9 cellular contexts compared by ENCODE assay signal in genomic region chr9:90815183-90815943, GRCh38. TPM values are rescaled to one million over a fixed set of nuclear protein-coding genes. Genes with fewer than 3 reads are reported as not detected.
DNase-seq lines count a peak whose midpoint lies in the region; ATAC-seq, FAIRE-seq and TF ChIP-seq lines count a peak whose summit lies in the region.
"Had no signal": no experiment of that assay in that cellular context is flagged by ENCODE, and none has a peak within 500 bp of the region (broad histone marks: within the 10 kb centered on the region; RNA-seq: fewer than 3 reads in every experiment).

No MANE protein-coding gene starts in this region.

- H3K4me1 Mint-ChIP-seq in activated CD4-positive, alpha-beta T cell treated with anti-CD3 and anti-CD28 coated beads, Interleukin-2, amount 10 ng/mL, durations not matched to agents 7 days and 5 days = peaks cover 11% of the 10 kb centered on the region
- peaks cover 21% of the 10 kb centered on the region for H3K4me1 Mint-ChIP-seq in activated naive CD8-positive, alpha-beta T cell treated with anti-CD3 and anti-CD28 coated beads, Interleukin-2, amount 50 U/mL, for 24 hours
- H3K4me1 Mint-ChIP-seq in stimulated activated naive B cell treated with anti-CD40 and anti-IgM and Interleukin-4, amounts not matched to agents 10 μg/mL and 1 μg/mL and 100 μg/mL, for 72 hours = peaks cover 51 to 86% of the 10 kb centered on the region in 2 donors

- peaks cover 3% of the 10 kb centered on the region for H3K27me3 Mint-ChIP-seq in activated CD4-positive, alpha-beta T cell treated with anti-CD3 and anti-CD28 coated beads, Interleukin-2, amount 10 ng/mL, durations not matched to agents 7 days and 5 days
- H3K27me3 Mint-ChIP-seq in activated naive CD8-positive, alpha-beta T cell treated with anti-CD3 and anti-CD28 coated beads, Interleukin-2, amount 50 U/mL, for 24 hours = peaks cover 3% of the 10 kb centered on the region
- H3K27me3 Mint-ChIP-seq in stimulated activated naive B cell treated with anti-CD40 and anti-IgM and Interleukin-4, amounts not matched to agents 10 μg/mL and 1 μg/mL and 100 μg/mL, for 72 hours = no peaks in the 10 kb centered on the region

- H3K36me3 Mint-ChIP-seq in activated CD4-positive, alpha-beta T cell treated with anti-CD3 and anti-CD28 coated beads, Interleukin-2, amount 10 ng/mL, durations not matched to agents 7 days and 5 days (ENCODE audit: low read depth) = no peaks in the 10 kb centered on the region
- H3K36me3 Mint-ChIP-seq in activated naive CD8-positive, alpha-beta T cell treated with anti-CD3 and anti-CD28 coated beads, Interleukin-2, amount 50 U/mL, for 24 hours (ENCODE audit: low read depth) = peaks cover 7% of the 10 kb centered on the region
- H3K36me3 Mint-ChIP-seq in stimulated activated naive B cell treated with anti-CD40 and anti-IgM and Interleukin-4, amounts not matched to agents 10 μg/mL and 1 μg/mL and 100 μg/mL, for 72 hours = peaks cover 29 to 43% of the 10 kb centered on the region in 2 donors

- DNase-seq in activated CD4-positive, alpha-beta T cell treated with anti-CD3 and anti-CD28 coated beads, Interleukin-2, amount 10 ng/mL, durations not matched to agents 7 days and 5 days = peak; percentile 11
- no peak for DNase-seq in activated CD4-positive, alpha-beta T cell treated with anti-CD3 and anti-CD28 coated beads for 1 hour
- DNase-seq in activated naive CD8-positive, alpha-beta T cell treated with anti-CD3 and anti-CD28 coated beads, Interleukin-2, amount 50 U/mL, for 24 hours = peak; percentile 25
- DNase-seq in stimulated activated naive B cell treated with anti-CD40 and anti-IgM and Interleukin-4, amounts not matched to agents 10 μg/mL and 1 μg/mL and 100 μg/mL, for 72 hours = no peak
- DNase-seq in urothelium cell line (ENCODE audit: low spot score) = no peak
- DNase-seq in D341Med (ENCODE audit: low spot score) = no peak

- POLR2A ChIA-PET in activated CD4-positive, alpha-beta T cell treated with anti-CD3 and anti-CD28 coated beads, Interleukin-2, amount 10 ng/mL, durations not matched to agents 7 days and 5 days (lab: Charles Lee) = no interaction called here

- H3K4me3 Mint-ChIP-seq in activated CD4-positive, alpha-beta T cell treated with anti-CD3 and anti-CD28 coated beads, Interleukin-2, amount 10 ng/mL, durations not matched to agents 7 days and 5 days = no peak overlapping the region
- H3K4me3 Mint-ChIP-seq in activated naive CD8-positive, alpha-beta T cell treated with anti-CD3 and anti-CD28 coated beads, Interleukin-2, amount 50 U/mL, for 24 hours = no peak overlapping the region
- H3K4me3 Mint-ChIP-seq in stimulated activated naive B cell treated with anti-CD40 and anti-IgM and Interleukin-4, amounts not matched to agents 10 μg/mL and 1 μg/mL and 100 μg/mL, for 72 hours = peak overlapping the region; percentile 78 to 81

- no peak for TF ChIP-seq EP300 in Ishikawa (IDR thresholded peaks at IDR 0.05; ENCODE audit: borderline replicate concordance)

- ATAC-seq in activated naive CD8-positive, alpha-beta T cell treated with anti-CD3 and anti-CD28 coated beads, Interleukin-2, amount 50 U/mL, for 24 hours = peak; percentile 43
- ATAC-seq in stimulated activated naive B cell treated with anti-CD40 and anti-IgM and Interleukin-4, amounts not matched to agents 10 μg/mL and 1 μg/mL and 100 μg/mL, for 72 hours (replicated peaks) = peak; percentile 66 to 75
- ATAC-seq in SK-N-SH treated with all-trans-retinoic acid at 6 μM for 48 hours = no peak
- ATAC-seq: left colon had no signal

- no peak for FAIRE-seq in urothelium cell line (lab: Jason Lieb, UNC)

- TF ChIP-seq RAD21 in Ishikawa (IDR thresholded peaks at IDR 0.05; ENCODE audit: low read depth) = no peak

- H3K9me3 Mint-ChIP-seq in activated CD4-positive, alpha-beta T cell treated with anti-CD3 and anti-CD28 coated beads, Interleukin-2, amount 10 ng/mL, durations not matched to agents 7 days and 5 days = peaks cover 3% of the 10 kb centered on the region
- H3K9me3 Mint-ChIP-seq in activated naive CD8-positive, alpha-beta T cell treated with anti-CD3 and anti-CD28 coated beads, Interleukin-2, amount 50 U/mL, for 24 hours = peaks cover 8% of the 10 kb centered on the region
- H3K9me3 Mint-ChIP-seq in stimulated activated naive B cell treated with anti-CD40 and anti-IgM and Interleukin-4, amounts not matched to agents 10 μg/mL and 1 μg/mL and 100 μg/mL, for 72 hours = peaks cover 7 to 11% of the 10 kb centered on the region in 2 donors

- no peak overlapping the region for H3K27ac Mint-ChIP-seq in activated CD4-positive, alpha-beta T cell treated with anti-CD3 and anti-CD28 coated beads, Interleukin-2, amount 10 ng/mL, durations not matched to agents 7 days and 5 days
- H3K27ac Mint-ChIP-seq in activated naive CD8-positive, alpha-beta T cell treated with anti-CD3 and anti-CD28 coated beads, Interleukin-2, amount 50 U/mL, for 24 hours = peak overlapping the region; percentile 79
- peak overlapping the region; percentile 96 for H3K27ac Mint-ChIP-seq in stimulated activated naive B cell treated with anti-CD40 and anti-IgM and Interleukin-4, amounts not matched to agents 10 μg/mL and 1 μg/mL and 100 μg/mL, for 72 hours

- CTCF ChIA-PET in activated CD4-positive, alpha-beta T cell treated with anti-CD3 and anti-CD28 coated beads, Interleukin-2, amount 10 ng/mL, durations not matched to agents 7 days and 5 days (lab: Charles Lee) = no interaction called here

TF ChIP-seq in Ishikawa, 13 proteins besides CTCF, POLR2A, EP300 and RAD21:
- no peak for TF ChIP-seq TAF1 (IDR thresholded peaks at IDR 0.05; ENCODE audit: low read depth)
- 0 out of 2 replicates have a peak, but pooled peaks have one; percentile 3 for TF ChIP-seq USF1 (IDR thresholded peaks at IDR 0.05)
TF ChIP-seq in Ishikawa: peak in this region for 1.

TF ChIP-seq in SK-N-SH treated with all-trans-retinoic acid at 6 μM for 48 hours, 23 proteins besides CTCF, POLR2A, EP300 and RAD21 (continues in another document):
- no peak for TF ChIP-seq GLIS3 (CRISPR knock-in tag; IDR thresholded peaks at IDR 0.05)
- TF ChIP-seq ISL1 (CRISPR knock-in tag; IDR thresholded peaks at IDR 0.05) = no peak
- TF ChIP-seq POU6F1 (CRISPR knock-in tag; IDR thresholded peaks at IDR 0.05; ENCODE audit: borderline replicate concordance, low read depth) = no peak
- no peak for TF ChIP-seq RARB (CRISPR knock-in tag; IDR thresholded peaks at IDR 0.05)
- TF ChIP-seq ARNTL (CRISPR knock-in tag; IDR thresholded peaks at IDR 0.05; ENCODE audit: borderline replicate concordance, low read depth) = no peak
- TF ChIP-seq, protein P1, sequence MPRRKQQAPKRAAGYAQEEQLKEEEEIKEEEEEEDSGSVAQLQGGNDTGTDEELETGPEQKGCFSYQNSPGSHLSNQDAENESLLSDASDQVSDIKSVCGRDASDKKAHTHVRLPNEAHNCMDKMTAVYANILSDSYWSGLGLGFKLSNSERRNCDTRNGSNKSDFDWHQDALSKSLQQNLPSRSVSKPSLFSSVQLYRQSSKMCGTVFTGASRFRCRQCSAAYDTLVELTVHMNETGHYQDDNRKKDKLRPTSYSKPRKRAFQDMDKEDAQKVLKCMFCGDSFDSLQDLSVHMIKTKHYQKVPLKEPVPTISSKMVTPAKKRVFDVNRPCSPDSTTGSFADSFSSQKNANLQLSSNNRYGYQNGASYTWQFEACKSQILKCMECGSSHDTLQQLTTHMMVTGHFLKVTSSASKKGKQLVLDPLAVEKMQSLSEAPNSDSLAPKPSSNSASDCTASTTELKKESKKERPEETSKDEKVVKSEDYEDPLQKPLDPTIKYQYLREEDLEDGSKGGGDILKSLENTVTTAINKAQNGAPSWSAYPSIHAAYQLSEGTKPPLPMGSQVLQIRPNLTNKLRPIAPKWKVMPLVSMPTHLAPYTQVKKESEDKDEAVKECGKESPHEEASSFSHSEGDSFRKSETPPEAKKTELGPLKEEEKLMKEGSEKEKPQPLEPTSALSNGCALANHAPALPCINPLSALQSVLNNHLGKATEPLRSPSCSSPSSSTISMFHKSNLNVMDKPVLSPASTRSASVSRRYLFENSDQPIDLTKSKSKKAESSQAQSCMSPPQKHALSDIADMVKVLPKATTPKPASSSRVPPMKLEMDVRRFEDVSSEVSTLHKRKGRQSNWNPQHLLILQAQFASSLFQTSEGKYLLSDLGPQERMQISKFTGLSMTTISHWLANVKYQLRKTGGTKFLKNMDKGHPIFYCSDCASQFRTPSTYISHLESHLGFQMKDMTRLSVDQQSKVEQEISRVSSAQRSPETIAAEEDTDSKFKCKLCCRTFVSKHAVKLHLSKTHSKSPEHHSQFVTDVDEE (CRISPR knock-in tag; IDR thresholded peaks at IDR 0.05) = no peak
- TF ChIP-seq ZNF8 (CRISPR knock-in tag; IDR thresholded peaks at IDR 0.05) = no peak
- no peak for TF ChIP-seq ZFP30 (CRISPR knock-in tag; IDR thresholded peaks at IDR 0.05)
- TF ChIP-seq, protein P2, sequence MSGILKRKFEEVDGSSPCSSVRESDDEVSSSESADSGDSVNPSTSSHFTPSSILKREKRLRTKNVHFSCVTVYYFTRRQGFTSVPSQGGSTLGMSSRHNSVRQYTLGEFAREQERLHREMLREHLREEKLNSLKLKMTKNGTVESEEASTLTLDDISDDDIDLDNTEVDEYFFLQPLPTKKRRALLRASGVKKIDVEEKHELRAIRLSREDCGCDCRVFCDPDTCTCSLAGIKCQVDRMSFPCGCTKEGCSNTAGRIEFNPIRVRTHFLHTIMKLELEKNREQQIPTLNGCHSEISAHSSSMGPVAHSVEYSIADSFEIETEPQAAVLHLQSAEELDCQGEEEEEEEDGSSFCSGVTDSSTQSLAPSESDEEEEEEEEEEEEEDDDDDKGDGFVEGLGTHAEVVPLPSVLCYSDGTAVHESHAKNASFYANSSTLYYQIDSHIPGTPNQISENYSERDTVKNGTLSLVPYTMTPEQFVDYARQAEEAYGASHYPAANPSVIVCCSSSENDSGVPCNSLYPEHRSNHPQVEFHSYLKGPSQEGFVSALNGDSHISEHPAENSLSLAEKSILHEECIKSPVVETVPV (CRISPR knock-in tag; IDR thresholded peaks at IDR 0.05) = no peak
- no peak for TF ChIP-seq TOX (CRISPR knock-in tag; IDR thresholded peaks at IDR 0.05; ENCODE audit: borderline replicate concordance)
- TF ChIP-seq ZNF565 (CRISPR knock-in tag; conservative IDR thresholded peaks at IDR 0.05; ENCODE audit: low read depth) = no peak

RNA-seq across cellular contexts. Expression of gene SYK, which starts 13.7 kb away (rescaled TPM):
- total RNA-seq in activated CD4-positive, alpha-beta T cell treated with anti-CD3 and anti-CD28 coated beads, Interleukin-2, amount 10 ng/mL, durations not matched to agents 7 days and 5 days = under 1 TPM; 0.56 to 0.92 TPM

Comparison
In these comparisons a context has a peak if more than half of its experiments do, and no peak if none do; other contexts are left out.
1. DNase-seq: peak in activated CD4-positive, alpha-beta T cell treated with anti-CD3 and anti-CD28 coated beads, Interleukin-2, amount 10 ng/mL, durations not matched to agents 7 days and 5 days (single experiment) and activated naive CD8-positive, alpha-beta T cell treated with anti-CD3 and anti-CD28 coated beads, Interleukin-2, amount 50 U/mL, for 24 hours (single experiment); none in activated CD4-positive, alpha-beta T cell treated with anti-CD3 and anti-CD28 coated beads for 1 hour (single experiment), stimulated activated naive B cell treated with anti-CD40 and anti-IgM and Interleukin-4, amounts not matched to agents 10 μg/mL and 1 μg/mL and 100 μg/mL, for 72 hours (single experiment), urothelium cell line (single experiment) and D341Med (single experiment).
2. H3K4me3 Mint-ChIP-seq: peak in stimulated activated naive B cell treated with anti-CD40 and anti-IgM and Interleukin-4, amounts not matched to agents 10 μg/mL and 1 μg/mL and 100 μg/mL, for 72 hours (2 of 2); none in activated CD4-positive, alpha-beta T cell treated with anti-CD3 and anti-CD28 coated beads, Interleukin-2, amount 10 ng/mL, durations not matched to agents 7 days and 5 days (single experiment) and activated naive CD8-positive, alpha-beta T cell treated with anti-CD3 and anti-CD28 coated beads, Interleukin-2, amount 50 U/mL, for 24 hours (single experiment).